In the genomic region with DNA sequence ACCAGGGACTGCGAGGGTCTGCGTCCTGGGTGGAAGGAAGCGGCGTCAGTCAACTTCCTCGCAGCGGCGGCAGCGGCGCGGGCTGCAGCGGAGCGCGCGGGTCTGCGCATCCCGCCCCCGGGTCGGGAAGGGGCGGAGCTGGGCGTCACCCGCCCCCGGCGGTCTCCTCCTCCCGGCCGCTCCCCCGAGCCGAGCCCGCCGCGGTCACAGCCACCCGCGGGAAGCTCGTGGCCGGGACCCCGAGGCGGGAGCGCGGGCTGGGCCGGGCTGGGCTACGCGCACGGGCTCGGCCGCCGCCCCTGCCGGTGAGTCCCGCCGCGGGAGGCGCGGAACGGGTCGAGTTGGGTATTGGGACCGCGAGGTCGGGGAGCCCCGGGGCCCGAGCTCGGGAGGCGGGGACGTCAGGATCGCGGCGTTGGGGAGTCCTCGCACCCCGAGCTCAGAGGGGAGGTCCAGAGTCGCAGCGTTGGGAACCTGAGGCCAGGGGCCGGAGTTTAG, we compare ENCODE assay signal across 8 cellular contexts. TPM values are rescaled to one million over a fixed set of nuclear protein-coding genes. Genes with fewer than 3 reads are reported as not detected.
A peak's percentile ranks its signal among the peaks of the same experiment; 100 is the strongest.
DNase-seq lines count a peak whose midpoint lies in the region; ATAC-seq and TF ChIP-seq lines count a peak whose summit lies in the region.

A gene with protein sequence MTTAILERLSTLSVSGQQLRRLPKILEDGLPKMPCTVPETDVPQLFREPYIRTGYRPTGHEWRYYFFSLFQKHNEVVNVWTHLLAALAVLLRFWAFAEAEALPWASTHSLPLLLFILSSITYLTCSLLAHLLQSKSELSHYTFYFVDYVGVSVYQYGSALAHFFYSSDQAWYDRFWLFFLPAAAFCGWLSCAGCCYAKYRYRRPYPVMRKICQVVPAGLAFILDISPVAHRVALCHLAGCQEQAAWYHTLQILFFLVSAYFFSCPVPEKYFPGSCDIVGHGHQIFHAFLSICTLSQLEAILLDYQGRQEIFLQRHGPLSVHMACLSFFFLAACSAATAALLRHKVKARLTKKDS (plus strand): TSS at position 207 of the 498 bp plus-strand sequence. CDS start 41,063 bp downstream, outside the sequence.

- peak within 1 kb of the TSS; percentile 82 to 94 for H3K4me3 ChIP-seq in testis

- intact Hi-C loops in activated naive CD4-positive, alpha-beta T cell treated with anti-CD3 and anti-CD28 coated beads for 36 hours (cut with micrococcal nuclease) = loop anchor here (1.0 to 2.0 kb wide), 7 partner anchors 25 to 201 kb away; a partner anchor contains a TSS
- intact Hi-C loops in head of caudate nucleus (cut with DNase I) = loop anchor here (2.0 to 5.0 kb wide), 2 partner anchors 40 to 77 kb away; a partner anchor contains a TSS
- intact Hi-C loops in testis (cut with DNase I; ENCODE audit: low total_unique reads) = no loop called here

- H3K4me1 ChIP-seq in testis = peaks cover 18% of the 10 kb centered on the region

- no peak for TF ChIP-seq POLR2A in testis (IDR thresholded peaks at IDR 0.05)

- no peaks in the 10 kb centered on the region for H3K36me3 ChIP-seq in testis (ENCODE audit: low read depth, missing control alignments)

- 0 to 1% methylated on average over 34 to 47 of the region's 69 CpGs for WGBS in testis, 2 donors

- H3K9me3 ChIP-seq in testis = no peaks in the 10 kb centered on the region

- CTCF ChIA-PET in activated naive CD4-positive, alpha-beta T cell treated with anti-CD3 and anti-CD28 coated beads for 36 hours (lab: Charles Lee) = interaction anchor here (0.7 to 3.6 kb wide), 21 partner anchors 9 to 214 kb away, joined by 3 to 57 read pairs (median 5); a partner anchor contains a TSS

- peak within 1 kb of the TSS; percentile 91 for H3K27ac Mint-ChIP-seq in activated naive CD4-positive, alpha-beta T cell treated with anti-CD3 and anti-CD28 coated beads for 36 hours
- peak within 1 kb of the TSS; percentile 83 for H3K27ac Mint-ChIP-seq in osteocyte (ENCODE audit: unreplicated experiment)

- H3K36me3 Mint-ChIP-seq in activated naive CD4-positive, alpha-beta T cell treated with anti-CD3 and anti-CD28 coated beads for 36 hours (ENCODE audit: low read depth) = peaks cover 11% of the 10 kb centered on the region
- H3K36me3 Mint-ChIP-seq in osteocyte (ENCODE audit: unreplicated experiment) = no peaks in the 10 kb centered on the region

- H3K27ac ChIP-seq in testis = peak within 1 kb of the TSS; percentile 82 to 86

- H3K27me3 Mint-ChIP-seq in activated naive CD4-positive, alpha-beta T cell treated with anti-CD3 and anti-CD28 coated beads for 36 hours (ENCODE audit: low read depth) = no peaks in the 10 kb centered on the region
- no peaks in the 10 kb centered on the region for H3K27me3 Mint-ChIP-seq in osteocyte (ENCODE audit: unreplicated experiment)

- in situ Hi-C loops in KBM-7 (cut with MboI; ENCODE audit: low pct_unique_long_range_greater_than_20kb, low sequenced_read_pairs) = no loop called here

- H3K27me3 ChIP-seq in testis = no peaks in the 10 kb centered on the region

- H3K4me1 Mint-ChIP-seq in activated naive CD4-positive, alpha-beta T cell treated with anti-CD3 and anti-CD28 coated beads for 36 hours (ENCODE audit: low read depth) = peaks cover 38% of the 10 kb centered on the region
- H3K4me1 Mint-ChIP-seq in osteocyte (ENCODE audit: unreplicated experiment) = peaks cover 58% of the 10 kb centered on the region

- peak within 1 kb of the TSS; percentile 94 for H3K4me3 Mint-ChIP-seq in activated naive CD4-positive, alpha-beta T cell treated with anti-CD3 and anti-CD28 coated beads for 36 hours
- peak within 1 kb of the TSS; percentile 97 for H3K4me3 Mint-ChIP-seq in osteocyte (ENCODE audit: unreplicated experiment)

- peak; percentile 11 for DNase-seq in DMS79 (lab: John Stamatoyannopoulos, UW)
- peak; percentile 79 for DNase-seq in KBM-7
- peak; percentile 75 for DNase-seq in SK-N-DZ (ENCODE audit: low spot score)
- DNase-seq in activated naive CD4-positive, alpha-beta T cell treated with anti-CD3 and anti-CD28 coated beads for 36 hours = peak; percentile 81
- peak; percentile 40 to 93 (median 87) for DNase-seq in head of caudate nucleus
- peak; percentile 88 for DNase-seq in osteocyte (ENCODE audit: extremely low spot score, unreplicated experiment)
- peak; percentile 80 for DNase-seq in testis

- ATAC-seq in GM21576 (IDR thresholded peaks at IDR 0.05; ENCODE audit: unreplicated experiment) = peak; percentile 81

- no peaks in the 10 kb centered on the region for H3K9me3 Mint-ChIP-seq in activated naive CD4-positive, alpha-beta T cell treated with anti-CD3 and anti-CD28 coated beads for 36 hours
- H3K9me3 Mint-ChIP-seq in osteocyte (ENCODE audit: unreplicated experiment) = no peaks in the 10 kb centered on the region

- TF ChIP-seq CTCF in osteocyte (IDR thresholded peaks at IDR 0.05) (peak; percentile 5), testis (IDR thresholded peaks at IDR 0.05) (no peak)

RNA-seq across cellular contexts. Expression of the gene that starts here (rescaled TPM):
- polyA plus RNA-seq in SK-N-DZ (2014; cell fraction: cytosol; rRNA removed) = 63.1 and 66.3 TPM in 2 replicates
- polyA plus RNA-seq in SK-N-DZ (2014; cell fraction: nucleus; rRNA removed) = 14.9 and 19.3 TPM in 2 replicates
- total RNA-seq in activated naive CD4-positive, alpha-beta T cell treated with anti-CD3 and anti-CD28 coated beads for 36 hours = 1 to 10 TPM; 6.8 to 9.2 TPM
- total RNA-seq in osteocyte = 13.1 and 13.4 TPM in 2 replicates
- total RNA-seq in testis = 10 to 100 TPM in 1 of 2 donors, 1 to 10 TPM in 1; 9.0 to 11.0 TPM
- 8.3 TPM for polyA plus RNA-seq in testis (ENCODE audit: insufficient read depth, low read depth, low replicate concordance)

Comparison
In these comparisons a context has a peak if more than half of its experiments do, and no peak if none do; other contexts are left out.
1. Peak in every context shown above with its lines: DNase-seq, ATAC-seq, H3K4me3 ChIP-seq and H3K27ac ChIP-seq.
2. DNase-seq: peak in every context shown above with its lines; median percentile 88 in osteocyte; 87 in head of caudate nucleus; 81 in activated naive CD4-positive, alpha-beta T cell treated with anti-CD3 and anti-CD28 coated beads for 36 hours; 80 in testis; 79 in KBM-7; 75 in SK-N-DZ; 11 in DMS79.